Comparison of ENCODE assay signal across 24 cellular contexts in the genomic region with DNA sequence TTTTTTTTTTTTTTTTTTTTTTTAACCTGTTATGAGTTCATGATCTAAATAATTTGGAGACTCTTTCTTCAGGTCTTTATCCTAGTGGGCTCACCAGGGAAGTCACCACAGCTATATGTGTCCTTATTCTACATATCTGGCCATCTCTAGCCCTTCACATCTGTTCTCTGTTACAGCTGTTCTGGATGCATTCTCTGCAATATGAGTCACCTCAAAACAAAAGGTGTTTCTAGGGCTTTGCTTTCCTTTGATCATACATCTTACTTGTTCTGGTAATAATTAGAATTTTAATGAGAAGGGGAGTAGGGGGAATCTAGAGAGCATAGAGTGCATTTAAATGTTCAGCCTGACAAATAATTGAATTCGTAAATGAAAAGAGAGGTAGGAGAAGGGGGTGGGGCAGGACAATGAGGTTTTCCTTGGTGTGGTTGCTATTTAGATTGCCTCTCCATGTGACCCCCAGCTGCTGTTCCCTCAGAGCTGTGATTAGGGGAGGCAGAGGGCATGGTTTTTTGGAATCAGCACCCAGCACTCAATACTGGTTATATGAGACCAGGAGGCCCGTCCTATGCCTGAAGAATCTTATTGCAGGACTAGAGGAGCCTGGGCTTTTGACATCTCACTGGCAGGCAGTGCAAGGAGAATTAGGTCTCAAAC. TPM values are rescaled to one million over a fixed set of nuclear protein-coding genes. Genes with fewer than 3 reads are reported as not detected.
"Had no signal": no experiment of that assay in that cellular context is flagged by ENCODE, and none has a peak within 500 bp of the region (broad histone marks: within the 10 kb centered on the region; RNA-seq: fewer than 3 reads in every experiment).

No MANE protein-coding gene starts in this region.

- ATAC-seq: activated naive CD4-positive, alpha-beta T cell treated with anti-CD3 and anti-CD28 coated beads, Interleukin-2, amount 50 U/mL, for 72 hours; lower lobe of right lung; natural killer cell treated with Interleukin-12 subunit alpha and Interleukin-12 subunit beta and Interleukin-15 and Interleukin-18, amount 100 ng/mL, for 72 hours; sciatic nerve; stimulated activated memory B cell treated with anti-CD40 and anti-IgM and Interleukin-4, amounts not matched to agents 10 μg/mL and 1 μg/mL and 100 μg/mL, for 72 hours had no signal

- H3K9me3 Mint-ChIP-seq: activated naive CD4-positive, alpha-beta T cell treated with anti-CD3 and anti-CD28 coated beads, Interleukin-2, amount 50 U/mL, for 72 hours; dendritic cell treated with granulocyte-macrophage colony-stimulating factor and Interleukin-4, amounts not matched to agents 40 ng/mL and 50 ng/mL, for 4 days; natural killer cell treated with Interleukin-12 subunit alpha and Interleukin-12 subunit beta and Interleukin-15 and Interleukin-18, amount 100 ng/mL, for 72 hours; stimulated activated memory B cell treated with anti-CD40 and anti-IgM and Interleukin-4, amounts not matched to agents 10 μg/mL and 1 μg/mL and 100 μg/mL, for 72 hours; T-helper 1 cell treated with Interleukin-12 subunit alpha and Interleukin-12 subunit beta and Interleukin-4 antibody, amounts not matched to agents 30 μg/mL and 1 μg/mL, for 36 hours had no signal

- H3K4me1 ChIP-seq: adrenal gland, esophagus squamous epithelium, lower lobe of right lung, parathyroid adenoma, upper lobe of left lung had no signal

- H3K9ac ChIP-seq: parathyroid adenoma had no signal

- H3K4me3 ChIP-seq: adrenal gland, esophagus squamous epithelium, hepatocyte, lower lobe of right lung, thoracic aorta, upper lobe of left lung had no signal

- H3K4me2 ChIP-seq: hepatocyte had no signal

- FAIRE-seq: astrocyte, endothelial cell of umbilical vein, keratinocyte had no signal

- H3K4me1 Mint-ChIP-seq: stimulated activated memory B cell treated with anti-CD40 and anti-IgM and Interleukin-4, amounts not matched to agents 10 μg/mL and 1 μg/mL and 100 μg/mL, for 72 hours had no signal

- H2AFZ ChIP-seq: hepatocyte, parathyroid adenoma had no signal

- H3K27ac ChIP-seq: adrenal gland, esophagus squamous epithelium, hepatocyte, lower lobe of right lung, parathyroid adenoma, thoracic aorta, upper lobe of left lung had no signal

- H3K9me3 ChIP-seq: adrenal gland, esophagus squamous epithelium, lower lobe of right lung, thoracic aorta, upper lobe of left lung had no signal

- H3K36me3 Mint-ChIP-seq: activated naive CD4-positive, alpha-beta T cell treated with anti-CD3 and anti-CD28 coated beads, Interleukin-2, amount 50 U/mL, for 72 hours; natural killer cell treated with Interleukin-12 subunit alpha and Interleukin-12 subunit beta and Interleukin-15 and Interleukin-18, amount 100 ng/mL, for 72 hours; stimulated activated memory B cell treated with anti-CD40 and anti-IgM and Interleukin-4, amounts not matched to agents 10 μg/mL and 1 μg/mL and 100 μg/mL, for 72 hours had no signal

- H3K27ac Mint-ChIP-seq: activated naive CD4-positive, alpha-beta T cell treated with anti-CD3 and anti-CD28 coated beads, Interleukin-2, amount 50 U/mL, for 72 hours; dendritic cell treated with granulocyte-macrophage colony-stimulating factor and Interleukin-4, amounts not matched to agents 40 ng/mL and 50 ng/mL, for 4 days; natural killer cell treated with Interleukin-12 subunit alpha and Interleukin-12 subunit beta and Interleukin-15 and Interleukin-18, amount 100 ng/mL, for 72 hours; stimulated activated memory B cell treated with anti-CD40 and anti-IgM and Interleukin-4, amounts not matched to agents 10 μg/mL and 1 μg/mL and 100 μg/mL, for 72 hours; T-helper 1 cell treated with Interleukin-12 subunit alpha and Interleukin-12 subunit beta and Interleukin-4 antibody, amounts not matched to agents 30 μg/mL and 1 μg/mL, for 36 hours had no signal

- H3K4me3 Mint-ChIP-seq: dendritic cell treated with granulocyte-macrophage colony-stimulating factor and Interleukin-4, amounts not matched to agents 40 ng/mL and 50 ng/mL, for 4 days; natural killer cell treated with Interleukin-12 subunit alpha and Interleukin-12 subunit beta and Interleukin-15 and Interleukin-18, amount 100 ng/mL, for 72 hours; stimulated activated memory B cell treated with anti-CD40 and anti-IgM and Interleukin-4, amounts not matched to agents 10 μg/mL and 1 μg/mL and 100 μg/mL, for 72 hours; T-helper 1 cell treated with Interleukin-12 subunit alpha and Interleukin-12 subunit beta and Interleukin-4 antibody, amounts not matched to agents 30 μg/mL and 1 μg/mL, for 36 hours had no signal

- H3K27me3 ChIP-seq: upper lobe of left lung had no signal

- H3K79me2 ChIP-seq: hepatocyte, parathyroid adenoma had no signal

- DNase-seq: activated CD4-positive, alpha-beta T cell treated with anti-CD3 and anti-CD28 coated beads for 1 hour; activated CD4-positive, alpha-beta T cell treated with anti-CD3 and anti-CD28 coated beads, Interleukin-2, amount 50 U/mL, for 4 hours; activated gamma-delta T cell; adrenal gland; effector memory CD4-positive, alpha-beta T cell; esophagus squamous epithelium; lower lobe of right lung; stimulated activated CD4-positive, alpha-beta T cell treated with anti-CD3 and anti-CD28 coated beads, Interleukin-4, amount 100 ng/mL, for 24 hours; upper lobe of left lung had no signal

RNA-seq across cellular contexts. Expression of a gene that starts 8.0 kb away (rescaled TPM):
- total RNA-seq: activated CD8-positive, alpha-beta memory T cell treated with anti-CD3 and anti-CD28 coated beads for 36 hours; endothelial cell of umbilical vein; esophagus squamous epithelium; fibroblast of villous mesenchyme; glomerular endothelial cell; lower lobe of right lung; natural killer cell treated with Interleukin-12 subunit alpha and Interleukin-12 subunit beta and Interleukin-15 and Interleukin-18, amount 100 ng/mL, for 72 hours had no signal
- polyA plus RNA-seq: keratinocyte had no signal
